ENCODE assay signal across 8 cellular contexts in genomic region chrX:51891821-51892551, GRCh38. TPM values are rescaled to one million over a fixed set of nuclear protein-coding genes. Genes with fewer than 3 reads are reported as not detected.
A peak's percentile ranks its signal among the peaks of the same experiment; 100 is the strongest.
DNase-seq lines count a peak whose midpoint lies in the region; ATAC-seq, FAIRE-seq and TF ChIP-seq lines count a peak whose summit lies in the region.

No MANE protein-coding gene starts in this region.

- DNase-seq in Right ventricle myocardium inferior (ENCODE audit: missing footprints) (no peak), cardiac septum (ENCODE audit: low spot score) (no peak), OCI-LY7 (ENCODE audit: low spot score) (peak; percentile 70), fibroblast of pulmonary artery (ENCODE audit: low read depth) (peak; percentile 57), renal cortical epithelial cell (ENCODE audit: low read depth) (peak; percentile 25), GM12892 (ENCODE audit: insufficient read length) (no peak), SW 1271 (lab: John Stamatoyannopoulos, UW) (no peak), small intestine (no peak)

- FAIRE-seq in GM12892 (lab: Jason Lieb, UNC) (no peak), small intestine (lab: Jason Lieb, UNC) (no peak)

- H3K27ac ChIP-seq in OCI-LY7 (ENCODE audit: low read depth, low read length, poor library complexity, severe bottlenecking), result peak overlapping the region; percentile 74
- H3K27ac ChIP-seq in small intestine (ENCODE audit: low read depth in 1 of 2, low read length in 1 of 2), result peak overlapping the region in 1 of 2 donors; percentile 17

- H3K79me2 ChIP-seq in OCI-LY7 (ENCODE audit: insufficient read depth, low read depth, low read length), result peaks cover 3% of the 10 kb centered on the region; the same call in 1 of the 2 replicates

- BruUV-seq in OCI-LY7 (replicated peaks; lab: Mats Ljungman, UMichigan), result no TSS peak

- TF ChIP-seq POLR2A in GM12892 (IDR thresholded peaks at IDR 0.05; ENCODE audit: low read depth, low read length), result no peak

- TF ChIP-seq CTCF in OCI-LY7 (conservative IDR thresholded peaks at IDR 0.05; ENCODE audit: low read length) (no peak), fibroblast of pulmonary artery (IDR thresholded peaks at IDR 0.05; ENCODE audit: low read length, missing control alignments) (no peak)

- POLR2A ChIA-PET in OCI-LY7 (lab: Charles Lee), result no interaction called here

- H3K9me3 ChIP-seq in OCI-LY7 (ENCODE audit: low read length), result no peaks in the 10 kb centered on the region
- no peaks in the 10 kb centered on the region for H3K9me3 ChIP-seq in small intestine (ENCODE audit: control insufficient read depth, low read depth)

- intact Hi-C loops in Right ventricle myocardium inferior (cut with DNase I) (loop anchor here (2.0 kb wide), 1 partner anchor 369 kb away; no protein-coding TSS in a partner anchor), cardiac septum (cut with DNase I) (no loop called here), OCI-LY7 (cut with micrococcal nuclease; ENCODE audit: unreplicated experiment) (no loop called here)

- H3K36me3 ChIP-seq in OCI-LY7 (ENCODE audit: insufficient read depth, low read length) (peaks cover 12% of the 10 kb centered on the region), small intestine (ENCODE audit: control insufficient read depth in 2 of 2, insufficient read depth in 2 of 2, low read length in 2 of 2) (no peaks in the 10 kb centered on the region)

- H3K4me3 ChIP-seq in OCI-LY7 (ENCODE audit: low read depth, low read length, poor library complexity, severe bottlenecking), result peak overlapping the region; percentile 73
- no peak overlapping the region for H3K4me3 ChIP-seq in fibroblast of pulmonary artery (replicated peaks; ENCODE audit: low read depth, low read length)
- H3K4me3 ChIP-seq in small intestine (ENCODE audit: low read depth in 1 of 2, low read length in 2 of 2), result no peak overlapping the region

- H4K20me1 ChIP-seq in OCI-LY7 (ENCODE audit: insufficient read depth, low read length), result no peaks in the 10 kb centered on the region

- 50 to 59% (median 57%) methylated on average over 6 of the region's 6 CpGs for WGBS in small intestine, 3 donors

- ATAC-seq in Right ventricle myocardium inferior, result peak; percentile 63

- CTCF ChIA-PET in OCI-LY7 (lab: Charles Lee; ENCODE audit: unreplicated experiment), result no interaction called here

- peak overlapping the region; percentile 90 for H3K4me2 ChIP-seq in OCI-LY7 (ENCODE audit: low read length)

- peaks cover 27% of the 10 kb centered on the region for H3K4me1 ChIP-seq in OCI-LY7 (ENCODE audit: insufficient read depth, low read length, poor library complexity, severe bottlenecking)
- H3K4me1 ChIP-seq in small intestine (ENCODE audit: control insufficient read depth in 2 of 2, insufficient read depth in 1 of 2, low read depth in 1 of 2, low read length in 1 of 2), result no peaks in the 10 kb centered on the region

- no peaks in the 10 kb centered on the region for H3K27me3 ChIP-seq in small intestine (ENCODE audit: control insufficient read depth in 2 of 2, insufficient read depth in 2 of 2, low read length in 2 of 2)

- H2AFZ ChIP-seq in OCI-LY7 (ENCODE audit: low read length), result no peak overlapping the region

- no peaks in the 10 kb centered on the region for H3K9me2 ChIP-seq in OCI-LY7 (ENCODE audit: insufficient read depth, low read length)

RNA-seq across cellular contexts. Expression of gene MAGED1, which starts 1.4 kb away (rescaled TPM):
- total RNA-seq in Right ventricle myocardium inferior (56.4 TPM), cardiac septum (79.9 TPM), OCI-LY7 (2022) (58.7 and 60.0 TPM in 2 replicates), renal cortical epithelial cell (61.8 and 148 TPM in 2 replicates)
- 36.8 and 38.0 TPM in 2 replicates for total RNA-seq in OCI-LY7 (2014; rRNA removed; shearing (Covaris generic))
- polyA plus RNA-seq in GM12892 (2012; ENCODE audit: missing spikeins), result 66.2 TPM
- 10 to 100 TPM; 14.3 to 36.6 (median 16.8) TPM for polyA plus RNA-seq in small intestine

Comparison
In these comparisons a context has a peak if more than half of its experiments do, and no peak if none do; other contexts are left out.
1. DNase-seq: peak in OCI-LY7 (single experiment), fibroblast of pulmonary artery (single experiment) and renal cortical epithelial cell (single experiment); none in Right ventricle myocardium inferior (single experiment), cardiac septum (single experiment), GM12892 (single experiment), SW 1271 (0 of 2) and small intestine (single experiment).